1 cellular context compared by ENCODE assay signal in genomic region chr9:4324513-4324912, GRCh38.
TF ChIP-seq lines count a peak whose summit lies in the region.

No MANE protein-coding gene starts in this region.

TF ChIP-seq in SK-N-SH, 30 proteins besides CTCF, POLR2A, EP300 and RAD21 (continued from another document):
- TF ChIP-seq MEF2A (IDR thresholded peaks at IDR 0.05; ENCODE audit: borderline replicate concordance, low read depth) (peak; percentile 44; the same call in 1 of the 2 replicates), TCF12 (IDR thresholded peaks at IDR 0.05) (peak; percentile 81), FOXM1 (IDR thresholded peaks at IDR 0.05; ENCODE audit: low read depth) (0 out of 2 replicates have a peak, but pooled peaks have one; percentile 29), RFX5 (IDR thresholded peaks at IDR 0.05; ENCODE audit: low read length) (no peak), RCOR1 (IDR thresholded peaks at IDR 0.05; ENCODE audit: low read length) (no peak), PBX3 (IDR thresholded peaks at IDR 0.05) (peak; percentile 93), EZH2phosphoT487 (IDR thresholded peaks at IDR 0.05; ENCODE audit: borderline replicate concordance, low read depth) (no peak), POLR2AphosphoS5 (IDR thresholded peaks at IDR 0.05; ENCODE audit: low read depth, low read length) (peak; percentile 29; the same call in 1 of the 2 replicates), CHD2 (IDR thresholded peaks at IDR 0.05; ENCODE audit: low read length, partially characterized antibody) (no peak), REST (IDR thresholded peaks at IDR 0.05; ENCODE audit: low read depth, low read length) (no peak), ELF1 (IDR thresholded peaks at IDR 0.05) (0 out of 2 replicates have a peak, but pooled peaks have one; percentile 16), NRF1 (IDR thresholded peaks at IDR 0.05; ENCODE audit: low read depth, low read length) (no peak), TAF1 (IDR thresholded peaks at IDR 0.05; ENCODE audit: borderline replicate concordance, low read depth, low read length) (no peak), TEAD4 (IDR thresholded peaks at IDR 0.05; ENCODE audit: borderline replicate concordance, insufficient read depth) (0 out of 2 replicates have a peak, but pooled peaks have one; percentile 57)
- TF ChIP-seq, protein P1, sequence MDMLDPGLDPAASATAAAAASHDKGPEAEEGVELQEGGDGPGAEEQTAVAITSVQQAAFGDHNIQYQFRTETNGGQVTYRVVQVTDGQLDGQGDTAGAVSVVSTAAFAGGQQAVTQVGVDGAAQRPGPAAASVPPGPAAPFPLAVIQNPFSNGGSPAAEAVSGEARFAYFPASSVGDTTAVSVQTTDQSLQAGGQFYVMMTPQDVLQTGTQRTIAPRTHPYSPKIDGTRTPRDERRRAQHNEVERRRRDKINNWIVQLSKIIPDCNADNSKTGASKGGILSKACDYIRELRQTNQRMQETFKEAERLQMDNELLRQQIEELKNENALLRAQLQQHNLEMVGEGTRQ (IDR thresholded peaks at IDR 0.05; ENCODE audit: borderline replicate concordance, low read depth, low read length) = no peak
- TF ChIP-seq, protein P2, sequence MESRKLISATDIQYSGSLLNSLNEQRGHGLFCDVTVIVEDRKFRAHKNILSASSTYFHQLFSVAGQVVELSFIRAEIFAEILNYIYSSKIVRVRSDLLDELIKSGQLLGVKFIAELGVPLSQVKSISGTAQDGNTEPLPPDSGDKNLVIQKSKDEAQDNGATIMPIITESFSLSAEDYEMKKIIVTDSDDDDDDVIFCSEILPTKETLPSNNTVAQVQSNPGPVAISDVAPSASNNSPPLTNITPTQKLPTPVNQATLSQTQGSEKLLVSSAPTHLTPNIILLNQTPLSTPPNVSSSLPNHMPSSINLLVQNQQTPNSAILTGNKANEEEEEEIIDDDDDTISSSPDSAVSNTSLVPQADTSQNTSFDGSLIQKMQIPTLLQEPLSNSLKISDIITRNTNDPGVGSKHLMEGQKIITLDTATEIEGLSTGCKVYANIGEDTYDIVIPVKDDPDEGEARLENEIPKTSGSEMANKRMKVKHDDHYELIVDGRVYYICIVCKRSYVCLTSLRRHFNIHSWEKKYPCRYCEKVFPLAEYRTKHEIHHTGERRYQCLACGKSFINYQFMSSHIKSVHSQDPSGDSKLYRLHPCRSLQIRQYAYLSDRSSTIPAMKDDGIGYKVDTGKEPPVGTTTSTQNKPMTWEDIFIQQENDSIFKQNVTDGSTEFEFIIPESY (IDR thresholded peaks at IDR 0.05; ENCODE audit: borderline replicate concordance, low read depth) = no peak
